ENCODE assay signal across 11 cellular contexts in genomic region chr13:76812206-76812882, GRCh38.
DNase-seq lines count a peak whose midpoint lies in the region; ATAC-seq and TF ChIP-seq lines count a peak whose summit lies in the region.
"Had no signal": no experiment of that assay in that cellular context is flagged by ENCODE, and none has a peak within 500 bp of the region (broad histone marks: within the 10 kb centered on the region; RNA-seq: fewer than 3 reads in every experiment).

No MANE protein-coding gene starts in this region.

- peak overlapping the region; percentile 51 for H3K27ac ChIP-seq in skeletal muscle tissue (ENCODE audit: low read depth, low read length)
- H3K27ac ChIP-seq: brain microvascular endothelial cell had no signal

- no peaks in the 10 kb centered on the region for H3K9me3 ChIP-seq in skeletal muscle tissue (ENCODE audit: control insufficient read depth in 3 of 3, low read length in 3 of 3)

- ATAC-seq in SK-N-SH treated with all-trans-retinoic acid at 6 μM for 48 hours (peak; percentile 93), left cardiac atrium (peak; percentile 87 to 89), HG03521 (IDR thresholded peaks at IDR 0.05; ENCODE audit: unreplicated experiment) (no peak), GM21447 (IDR thresholded peaks at IDR 0.05; ENCODE audit: unreplicated experiment) (no peak)

- peaks cover 0 to 16% (median 11%) of the 10 kb centered on the region in 3 donors for H3K4me1 ChIP-seq in skeletal muscle tissue (ENCODE audit: control insufficient read depth in 3 of 3, insufficient read depth in 3 of 3, low read length in 3 of 3)

- intact Hi-C loops in left cardiac atrium (cut with DNase I): no loop called here

- H3K4me3 ChIP-seq in skeletal muscle tissue (ENCODE audit: low read length in 3 of 3): no peak overlapping the region

- DNase-seq in GM03348 (ENCODE audit: low spot score) (peak; percentile 67), left cardiac atrium (peak; percentile 50), OCI-M1 (lab: John Stamatoyannopoulos, UW) (no peak)
- DNase-seq in stimulated activated CD4-positive, alpha-beta T cell treated with anti-CD3 and anti-CD28 coated beads, Interleukin-2, amount 100 ng/mL, for 48 hours: no peak
- DNase-seq: activated CD4-positive, alpha-beta T cell treated with anti-CD3 and anti-CD28 coated beads for 1 hour; brain microvascular endothelial cell; NCI-H526 had no signal

- no peaks in the 10 kb centered on the region for H3K27me3 ChIP-seq in skeletal muscle tissue (ENCODE audit: control insufficient read depth in 3 of 3, insufficient read depth in 3 of 3, low read length in 3 of 3)
- H3K27me3 ChIP-seq: brain microvascular endothelial cell had no signal

- H3K9ac ChIP-seq in skeletal muscle tissue (ENCODE audit: low read depth in 1 of 3, low read length in 3 of 3): no peak overlapping the region

- H3K36me3 ChIP-seq in skeletal muscle tissue (ENCODE audit: control insufficient read depth in 3 of 3, insufficient read depth in 3 of 3, low read length in 3 of 3): no peaks in the 10 kb centered on the region
- H3K36me3 ChIP-seq: brain microvascular endothelial cell had no signal

TF ChIP-seq in SK-N-SH treated with all-trans-retinoic acid at 6 μM for 48 hours, 23 proteins besides CTCF, POLR2A, EP300 and RAD21:
- TF ChIP-seq TCF4 (CRISPR knock-in tag; IDR thresholded peaks at IDR 0.05; ENCODE audit: borderline replicate concordance): peak; percentile 88
- no peak for TF ChIP-seq ZFP30 (CRISPR knock-in tag; IDR thresholded peaks at IDR 0.05)
- peak; percentile 58; the same call in 1 of the 2 replicates for TF ChIP-seq TSHZ2 (CRISPR knock-in tag; IDR thresholded peaks at IDR 0.05)
TF ChIP-seq in SK-N-SH treated with all-trans-retinoic acid at 6 μM for 48 hours: peak in this region for 2.

Comparison
In these comparisons a context has a peak if more than half of its experiments do, and no peak if none do; other contexts are left out.
1. DNase-seq: peak in GM03348 (single experiment) and left cardiac atrium (single experiment); none in stimulated activated CD4-positive, alpha-beta T cell treated with anti-CD3 and anti-CD28 coated beads, Interleukin-2, amount 100 ng/mL, for 48 hours (0 of 2) and OCI-M1 (single experiment).
2. ATAC-seq: peak in SK-N-SH treated with all-trans-retinoic acid at 6 μM for 48 hours (single experiment) and left cardiac atrium (2 of 2); none in HG03521 (single experiment) and GM21447 (single experiment).